ENCODE assay signal across 8 cellular contexts in genomic region chr2:43127208-43127940, GRCh38.
DNase-seq lines count a peak whose midpoint lies in the region; ATAC-seq and TF ChIP-seq lines count a peak whose summit lies in the region.

No MANE protein-coding gene starts in this region.

- no peaks in the 10 kb centered on the region for H3K27me3 Mint-ChIP-seq in activated naive CD8-positive, alpha-beta T cell treated with anti-CD3 and anti-CD28 coated beads, Interleukin-2, amount 50 U/mL, for 24 hours

- H3K4me3 Mint-ChIP-seq in activated naive CD8-positive, alpha-beta T cell treated with anti-CD3 and anti-CD28 coated beads, Interleukin-2, amount 50 U/mL, for 24 hours = no peak overlapping the region

- POLR2A ChIA-PET in HEK293T (lab: Yijun Ruan, JAX) = no interaction called here

- H3K27ac Mint-ChIP-seq in activated naive CD8-positive, alpha-beta T cell treated with anti-CD3 and anti-CD28 coated beads, Interleukin-2, amount 50 U/mL, for 24 hours = peak overlapping the region; percentile 38

- DNase-seq in AG20443 (ENCODE audit: low spot score) (peak; percentile 61), HEK293T (ENCODE audit: extremely low spot score) (peak; percentile 68), T-helper 2 cell (peak; percentile 76 to 90 (median 88)), iris pigment epithelial cell (ENCODE audit: low read depth) (peak; percentile 37), NCI-H226 (no peak)
- peak; percentile 97 for DNase-seq in activated naive CD8-positive, alpha-beta T cell treated with anti-CD3 and anti-CD28 coated beads, Interleukin-2, amount 50 U/mL, for 24 hours
- DNase-seq in stimulated activated CD4-positive, alpha-beta T cell treated with anti-CD3 and anti-CD28 coated beads, Interleukin-4, amount 100 ng/mL, for 24 hours = peak; percentile 94

- CTCF ChIA-PET in HEK293T (lab: Yijun Ruan, JAX) = interaction anchor here (0.8 to 1.5 kb wide), 3 partner anchors 13 to 102 kb away, joined by 3 to 5 read pairs (median 4); no protein-coding TSS in a partner anchor

- H3K9me3 Mint-ChIP-seq in activated naive CD8-positive, alpha-beta T cell treated with anti-CD3 and anti-CD28 coated beads, Interleukin-2, amount 50 U/mL, for 24 hours = no peaks in the 10 kb centered on the region

- ATAC-seq in activated naive CD8-positive, alpha-beta T cell treated with anti-CD3 and anti-CD28 coated beads, Interleukin-2, amount 50 U/mL, for 24 hours = peak; percentile 38
- no peak for ATAC-seq in GM18517 (IDR thresholded peaks at IDR 0.05; ENCODE audit: unreplicated experiment)

- H3K4me1 Mint-ChIP-seq in activated naive CD8-positive, alpha-beta T cell treated with anti-CD3 and anti-CD28 coated beads, Interleukin-2, amount 50 U/mL, for 24 hours = peaks cover 72% of the 10 kb centered on the region

- H3K36me3 Mint-ChIP-seq in activated naive CD8-positive, alpha-beta T cell treated with anti-CD3 and anti-CD28 coated beads, Interleukin-2, amount 50 U/mL, for 24 hours (ENCODE audit: low read depth) = no peaks in the 10 kb centered on the region

TF ChIP-seq in HEK293T, 16 proteins besides CTCF, POLR2A, EP300 and RAD21:
- TF ChIP-seq HDGF (IDR thresholded peaks at IDR 0.05; ENCODE audit: borderline replicate concordance) (no peak), ZNF384 (IDR thresholded peaks at IDR 0.05) (no peak), SP1 (IDR thresholded peaks at IDR 0.05) (no peak)
